ENCODE assay signal across 13 cellular contexts in the genomic region with DNA sequence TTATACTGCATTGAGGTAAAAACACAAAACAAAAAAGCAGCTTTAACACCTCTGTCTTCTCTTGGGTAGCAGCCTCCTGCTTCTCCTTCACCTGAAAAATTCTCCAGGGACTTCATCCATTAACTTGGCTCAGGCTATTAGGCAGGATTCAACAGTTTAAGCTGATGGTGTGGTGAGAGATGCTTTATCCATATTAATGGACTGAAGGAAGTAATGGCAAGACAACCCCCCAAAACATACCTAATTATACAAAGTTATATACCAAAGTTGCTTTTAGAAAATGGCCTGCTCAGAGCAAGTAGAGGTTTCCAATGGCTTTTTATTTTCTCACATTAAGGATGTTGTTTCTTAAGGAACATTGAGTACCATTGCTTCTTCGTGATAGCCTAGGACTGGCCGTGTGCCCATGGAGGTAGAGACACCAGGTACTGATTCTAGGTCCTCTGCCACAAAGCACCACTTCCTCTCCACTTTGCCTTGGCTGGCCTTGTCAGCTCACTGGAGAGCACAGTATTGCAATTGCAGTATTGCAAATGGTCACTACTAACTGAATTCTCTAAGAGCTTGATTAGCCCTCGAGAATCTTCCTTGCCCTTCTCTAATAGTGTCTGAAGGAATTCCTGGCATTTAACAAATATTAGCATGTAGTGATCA.
"Had no signal": no experiment of that assay in that cellular context is flagged by ENCODE, and none has a peak within 500 bp of the region (broad histone marks: within the 10 kb centered on the region; RNA-seq: fewer than 3 reads in every experiment).

No MANE protein-coding gene starts in this region.

- H3K4me3 Mint-ChIP-seq: activated T-cell treated with anti-CD3 and anti-CD28 coated beads, Interleukin-2, amount 50 U/mL, for 72 hours; natural killer cell had no signal

- H3K9ac ChIP-seq: parathyroid adenoma had no signal

- DNase-seq: activated CD4-positive, alpha-beta T cell treated with anti-CD3 and anti-CD28 coated beads, Interleukin-2, amount 50 U/mL, for 4 hours; activated effector memory CD4-positive, alpha-beta T cell treated with anti-CD3 and anti-CD28 coated beads, Interleukin-2, amount 50 U/mL, for 16 hours; activated T-cell treated with anti-CD3 and anti-CD28 coated beads, Interleukin-2, amount 50 U/mL, for 72 hours; dorsolateral prefrontal cortex; erythroblast; heart right ventricle; natural killer cell; stimulated activated CD8-positive, alpha-beta memory T cell treated with anti-CD3 and anti-CD28 coated beads, Interleukin-4, amount 100 ng/mL, for 48 hours; stimulated activated naive CD4-positive, alpha-beta T cell; tibial artery had no signal

- H3K27ac Mint-ChIP-seq: activated naive CD4-positive, alpha-beta T cell treated with anti-CD3 and anti-CD28 coated beads, Interleukin-2, amount 50 U/mL, for 72 hours; activated T-cell treated with anti-CD3 and anti-CD28 coated beads, Interleukin-2, amount 50 U/mL, for 72 hours; natural killer cell had no signal

- H3K79me2 ChIP-seq: parathyroid adenoma had no signal

- H3K9me3 ChIP-seq: heart right ventricle, neutrophil, tibial artery had no signal

- H3K36me3 Mint-ChIP-seq: activated naive CD4-positive, alpha-beta T cell treated with anti-CD3 and anti-CD28 coated beads, Interleukin-2, amount 50 U/mL, for 72 hours; natural killer cell had no signal

- H3K9me3 Mint-ChIP-seq: activated naive CD4-positive, alpha-beta T cell treated with anti-CD3 and anti-CD28 coated beads, Interleukin-2, amount 50 U/mL, for 72 hours; activated T-cell treated with anti-CD3 and anti-CD28 coated beads, Interleukin-2, amount 50 U/mL, for 72 hours; natural killer cell had no signal

- H3K4me3 ChIP-seq: heart right ventricle, tibial artery had no signal

- H3K27me3 ChIP-seq: tibial artery had no signal

- H3K4me1 Mint-ChIP-seq: natural killer cell had no signal

- H3K27ac ChIP-seq: dorsolateral prefrontal cortex, heart right ventricle, neutrophil, parathyroid adenoma had no signal

- ATAC-seq: activated naive CD4-positive, alpha-beta T cell treated with anti-CD3 and anti-CD28 coated beads, Interleukin-2, amount 50 U/mL, for 72 hours; activated T-cell treated with anti-CD3 and anti-CD28 coated beads, Interleukin-2, amount 50 U/mL, for 72 hours; heart right ventricle; natural killer cell had no signal

- H3K36me3 ChIP-seq: neutrophil, tibial artery had no signal

- H3K4me1 ChIP-seq: parathyroid adenoma had no signal
